In genomic region chr7:43727003-43727402, GRCh38 we compare ENCODE assay signal across 18 cellular contexts. TPM values are rescaled to one million over a fixed set of nuclear protein-coding genes. Genes with fewer than 3 reads are reported as not detected.
DNase-seq lines count a peak whose midpoint lies in the region; FAIRE-seq and TF ChIP-seq lines count a peak whose summit lies in the region.
"Had no signal": no experiment of that assay in that cellular context is flagged by ENCODE, and none has a peak within 500 bp of the region (broad histone marks: within the 10 kb centered on the region; RNA-seq: fewer than 3 reads in every experiment).

No MANE protein-coding gene starts in this region.

- intact Hi-C loops in activated CD4-positive, alpha-beta T cell treated with anti-CD3 and anti-CD28 coated beads, Interleukin-2, amount 10 ng/mL, durations not matched to agents 24 days and 14 days (cut with micrococcal nuclease): loop anchor here (5.0 kb wide), 1 partner anchor 785 kb away; no protein-coding TSS in a partner anchor
- intact Hi-C loops in activated T-helper 1 cell treated with anti-CD3 and anti-CD28 coated beads, Interleukin-12 subunit alpha, Interleukin-12 subunit beta, Interleukin-2, Interleukin-4 antibody, amounts not matched to agents 30 ng/mL and 10 ng/mL and 1 ng/mL, durations not matched to agents 14 hours and 24 hours and 36 hours (cut with micrococcal nuclease): loop anchor here (5.0 to 10.0 kb wide), 2 partner anchors 70 to 198 kb away; partner anchors contain the start of gene UBE2D4

- H3K27me3 ChIP-seq in SJCRH30: no peaks in the 10 kb centered on the region
- H3K27me3 ChIP-seq: cardiac muscle cell, uterus had no signal

- FAIRE-seq in GM12892 (lab: Jason Lieb, UNC): peak; percentile 78

- H3K4me3 ChIP-seq in SJCRH30: no peak overlapping the region
- H3K4me3 ChIP-seq: cardiac muscle cell, uterus had no signal

- no peak for DNase-seq in activated CD4-positive, alpha-beta T cell treated with anti-CD3 and anti-CD28 coated beads, Interleukin-2, amount 10 ng/mL, durations not matched to agents 24 days and 14 days
- DNase-seq in activated CD4-positive, alpha-beta T cell treated with anti-CD3 and anti-CD28 coated beads for 1 hour: no peak
- DNase-seq in GM12892 (ENCODE audit: insufficient read length): no peak
- no peak for DNase-seq in activated T-helper 1 cell treated with anti-CD3 and anti-CD28 coated beads, Interleukin-12 subunit alpha, Interleukin-12 subunit beta, Interleukin-2, Interleukin-4 antibody, amounts not matched to agents 30 ng/mL and 10 ng/mL and 1 ng/mL, durations not matched to agents 14 hours and 24 hours and 36 hours (ENCODE audit: low spot score)
- no peak for DNase-seq in SJCRH30
- no peak for DNase-seq in GM13976 (ENCODE audit: low spot score)
- no peak for DNase-seq in NCI-H524 treated with DMSO at 0.1 percent for 48 hours (lab: John Stamatoyannopoulos, UW)
- DNase-seq: activated CD4-positive, alpha-beta T cell treated with anti-CD3 and anti-CD28 coated beads for 48 hours; DMS 273 treated with DMSO at 0.1 percent for 48 hours; GOT3; NCI-H1105; NCI-H510A; nucleus accumbens; uterus had no signal

- peak overlapping the region; percentile 94 for H3K4me3 Mint-ChIP-seq in activated CD4-positive, alpha-beta T cell treated with anti-CD3 and anti-CD28 coated beads, Interleukin-2, amount 10 ng/mL, durations not matched to agents 24 days and 14 days
- H3K4me3 Mint-ChIP-seq in activated T-helper 1 cell treated with anti-CD3 and anti-CD28 coated beads, Interleukin-12 subunit alpha, Interleukin-12 subunit beta, Interleukin-2, Interleukin-4 antibody, amounts not matched to agents 30 ng/mL and 10 ng/mL and 1 ng/mL, durations not matched to agents 14 hours and 24 hours and 36 hours: peak overlapping the region; percentile 72
- peak overlapping the region; percentile 83 to 94 (median 84) for H3K4me3 Mint-ChIP-seq in nephron
- H3K4me3 Mint-ChIP-seq: stimulated activated memory B cell treated with anti-CD40 and anti-IgM and Interleukin-4, amounts not matched to agents 10 μg/mL and 1 μg/mL and 100 μg/mL, for 72 hours had no signal

- H3K36me3 ChIP-seq in SJCRH30: no peaks in the 10 kb centered on the region
- H3K36me3 ChIP-seq: cardiac muscle cell, uterus had no signal

- TF ChIP-seq CTCF in nephron (IDR thresholded peaks at IDR 0.05; ENCODE audit: unreplicated experiment in 3 of 3): no peak
- TF ChIP-seq CTCF in GM13976 (IDR thresholded peaks at IDR 0.05; ENCODE audit: borderline replicate concordance, control extremely low read depth, extremely low read depth, insufficient read depth, missing control alignments): no peak

- TF ChIP-seq POLR2A in GM12892 (IDR thresholded peaks at IDR 0.05; ENCODE audit: low read depth, low read length): no peak

- H3K27ac ChIP-seq in SJCRH30: no peak overlapping the region
- H3K27ac ChIP-seq: cardiac muscle cell, uterus had no signal

- H3K4me1 ChIP-seq in SJCRH30: peaks cover 10% of the 10 kb centered on the region; the same call in 1 of the 2 replicates

- H3K27me3 Mint-ChIP-seq in activated CD4-positive, alpha-beta T cell treated with anti-CD3 and anti-CD28 coated beads, Interleukin-2, amount 10 ng/mL, durations not matched to agents 24 days and 14 days: no peaks in the 10 kb centered on the region
- H3K27me3 Mint-ChIP-seq in activated T-helper 1 cell treated with anti-CD3 and anti-CD28 coated beads, Interleukin-12 subunit alpha, Interleukin-12 subunit beta, Interleukin-2, Interleukin-4 antibody, amounts not matched to agents 30 ng/mL and 10 ng/mL and 1 ng/mL, durations not matched to agents 14 hours and 24 hours and 36 hours (ENCODE audit: insufficient read depth): peaks cover 3% of the 10 kb centered on the region
- no peaks in the 10 kb centered on the region for H3K27me3 Mint-ChIP-seq in nephron (ENCODE audit: low read depth)
- H3K27me3 Mint-ChIP-seq: stimulated activated memory B cell treated with anti-CD40 and anti-IgM and Interleukin-4, amounts not matched to agents 10 μg/mL and 1 μg/mL and 100 μg/mL, for 72 hours had no signal

- no peak overlapping the region for H3K27ac Mint-ChIP-seq in activated CD4-positive, alpha-beta T cell treated with anti-CD3 and anti-CD28 coated beads, Interleukin-2, amount 10 ng/mL, durations not matched to agents 24 days and 14 days
- H3K27ac Mint-ChIP-seq in activated T-helper 1 cell treated with anti-CD3 and anti-CD28 coated beads, Interleukin-12 subunit alpha, Interleukin-12 subunit beta, Interleukin-2, Interleukin-4 antibody, amounts not matched to agents 30 ng/mL and 10 ng/mL and 1 ng/mL, durations not matched to agents 14 hours and 24 hours and 36 hours: no peak overlapping the region
- H3K27ac Mint-ChIP-seq in nephron: peak overlapping the region; percentile 46 to 65 (median 55)
- H3K27ac Mint-ChIP-seq: stimulated activated memory B cell treated with anti-CD40 and anti-IgM and Interleukin-4, amounts not matched to agents 10 μg/mL and 1 μg/mL and 100 μg/mL, for 72 hours had no signal

- in situ Hi-C loops in GM13976 (cut with MboI; ENCODE audit: low sequenced_read_pairs, unreplicated experiment): no loop called here

- H3K9me3 ChIP-seq in SJCRH30 (replicated peaks): no peaks in the 10 kb centered on the region
- H3K9me3 ChIP-seq: uterus had no signal

- H3K9me3 Mint-ChIP-seq in activated CD4-positive, alpha-beta T cell treated with anti-CD3 and anti-CD28 coated beads, Interleukin-2, amount 10 ng/mL, durations not matched to agents 24 days and 14 days: no peaks in the 10 kb centered on the region
- H3K9me3 Mint-ChIP-seq in activated T-helper 1 cell treated with anti-CD3 and anti-CD28 coated beads, Interleukin-12 subunit alpha, Interleukin-12 subunit beta, Interleukin-2, Interleukin-4 antibody, amounts not matched to agents 30 ng/mL and 10 ng/mL and 1 ng/mL, durations not matched to agents 14 hours and 24 hours and 36 hours: no peaks in the 10 kb centered on the region
- no peaks in the 10 kb centered on the region for H3K9me3 Mint-ChIP-seq in nephron
- H3K9me3 Mint-ChIP-seq: activated naive CD4-positive, alpha-beta T cell treated with anti-CD3 and anti-CD28 coated beads, Interleukin-2, amount 50 U/mL, for 72 hours; stimulated activated memory B cell treated with anti-CD40 and anti-IgM and Interleukin-4, amounts not matched to agents 10 μg/mL and 1 μg/mL and 100 μg/mL, for 72 hours had no signal

- peaks cover 28% of the 10 kb centered on the region for H3K4me1 Mint-ChIP-seq in activated CD4-positive, alpha-beta T cell treated with anti-CD3 and anti-CD28 coated beads, Interleukin-2, amount 10 ng/mL, durations not matched to agents 24 days and 14 days
- H3K4me1 Mint-ChIP-seq in activated T-helper 1 cell treated with anti-CD3 and anti-CD28 coated beads, Interleukin-12 subunit alpha, Interleukin-12 subunit beta, Interleukin-2, Interleukin-4 antibody, amounts not matched to agents 30 ng/mL and 10 ng/mL and 1 ng/mL, durations not matched to agents 14 hours and 24 hours and 36 hours (ENCODE audit: low read depth): peaks cover 27% of the 10 kb centered on the region
- H3K4me1 Mint-ChIP-seq in nephron: peaks cover 39% of the 10 kb centered on the region

- peaks cover 17% of the 10 kb centered on the region for H3K36me3 Mint-ChIP-seq in activated CD4-positive, alpha-beta T cell treated with anti-CD3 and anti-CD28 coated beads, Interleukin-2, amount 10 ng/mL, durations not matched to agents 24 days and 14 days (ENCODE audit: low read depth)
- peaks cover 7% of the 10 kb centered on the region for H3K36me3 Mint-ChIP-seq in activated T-helper 1 cell treated with anti-CD3 and anti-CD28 coated beads, Interleukin-12 subunit alpha, Interleukin-12 subunit beta, Interleukin-2, Interleukin-4 antibody, amounts not matched to agents 30 ng/mL and 10 ng/mL and 1 ng/mL, durations not matched to agents 14 hours and 24 hours and 36 hours (ENCODE audit: low read depth)
- peaks cover 18% of the 10 kb centered on the region for H3K36me3 Mint-ChIP-seq in nephron (ENCODE audit: low read depth)

RNA-seq across cellular contexts. Expression of gene COA1, which starts 2.3 kb away (rescaled TPM):
- 79.0 and 79.3 TPM in 2 replicates for total RNA-seq in activated CD4-positive, alpha-beta T cell treated with anti-CD3 and anti-CD28 coated beads, Interleukin-2, amount 10 ng/mL, durations not matched to agents 24 days and 14 days
- polyA plus RNA-seq in GM12892 (2012; ENCODE audit: missing spikeins): 124 TPM
- total RNA-seq in activated T-helper 1 cell treated with anti-CD3 and anti-CD28 coated beads, Interleukin-12 subunit alpha, Interleukin-12 subunit beta, Interleukin-2, Interleukin-4 antibody, amounts not matched to agents 30 ng/mL and 10 ng/mL and 1 ng/mL, durations not matched to agents 14 hours and 24 hours and 36 hours: 81.7 and 88.6 TPM in 2 replicates
- 132 and 134 TPM in 2 replicates for total RNA-seq in SJCRH30 (2014; rRNA removed; shearing (Covaris generic))

RNA-seq across cellular contexts. Expression of gene BLVRA, which starts 31.5 kb away (rescaled TPM):
- 39.9 and 43.4 TPM in 2 replicates for total RNA-seq in activated CD4-positive, alpha-beta T cell treated with anti-CD3 and anti-CD28 coated beads, Interleukin-2, amount 10 ng/mL, durations not matched to agents 24 days and 14 days
- polyA plus RNA-seq in GM12892 (2012; ENCODE audit: missing spikeins): 82.6 TPM
- total RNA-seq in activated T-helper 1 cell treated with anti-CD3 and anti-CD28 coated beads, Interleukin-12 subunit alpha, Interleukin-12 subunit beta, Interleukin-2, Interleukin-4 antibody, amounts not matched to agents 30 ng/mL and 10 ng/mL and 1 ng/mL, durations not matched to agents 14 hours and 24 hours and 36 hours: 48.1 and 52.9 TPM in 2 replicates
- total RNA-seq in SJCRH30 (2014; rRNA removed; shearing (Covaris generic)): 42.0 and 42.8 TPM in 2 replicates

Comparison
In these comparisons a context has a peak if more than half of its experiments do, and no peak if none do; other contexts are left out.
1. H3K27ac Mint-ChIP-seq: peak in nephron (3 of 3); none in activated CD4-positive, alpha-beta T cell treated with anti-CD3 and anti-CD28 coated beads, Interleukin-2, amount 10 ng/mL, durations not matched to agents 24 days and 14 days (single experiment) and activated T-helper 1 cell treated with anti-CD3 and anti-CD28 coated beads, Interleukin-12 subunit alpha, Interleukin-12 subunit beta, Interleukin-2, Interleukin-4 antibody, amounts not matched to agents 30 ng/mL and 10 ng/mL and 1 ng/mL, durations not matched to agents 14 hours and 24 hours and 36 hours (single experiment).
2. Peak in every context shown above with its lines, with median percentiles within 50 percentile points of each other: H3K4me3 Mint-ChIP-seq.